In genomic region chr3:64459711-64460110, GRCh38 we compare ENCODE assay signal across 21 cellular contexts.
"Had no signal": no experiment of that assay in that cellular context is flagged by ENCODE, and none has a peak within 500 bp of the region (broad histone marks: within the 10 kb centered on the region; RNA-seq: fewer than 3 reads in every experiment).

No MANE protein-coding gene starts in this region.

- H3K9me3 ChIP-seq: transverse colon had no signal

- H3K36me3 ChIP-seq: transverse colon, WERI-Rb-1 had no signal

- ATAC-seq: activated CD4-positive, alpha-beta T cell treated with anti-CD3 and anti-CD28 coated beads for 36 hours; activated naive CD8-positive, alpha-beta T cell treated with anti-CD3 and anti-CD28 coated beads, Interleukin-2, amount 50 U/mL, for 24 hours; left ventricle myocardium superior; T-cell had no signal

- H3K9me3 Mint-ChIP-seq: activated CD4-positive, alpha-beta memory T cell treated with anti-CD3 and anti-CD28 coated beads, Interleukin-2, amount 10 ng/mL, durations not matched to agents 7 days and 5 days; activated naive CD8-positive, alpha-beta T cell treated with anti-CD3 and anti-CD28 coated beads, Interleukin-2, amount 50 U/mL, for 24 hours; endodermal cell; neural crest cell; T-cell had no signal

- H3K27ac Mint-ChIP-seq: activated CD4-positive, alpha-beta memory T cell treated with anti-CD3 and anti-CD28 coated beads, Interleukin-2, amount 10 ng/mL, durations not matched to agents 7 days and 5 days; activated CD4-positive, alpha-beta T cell treated with anti-CD3 and anti-CD28 coated beads for 36 hours; activated naive CD8-positive, alpha-beta T cell treated with anti-CD3 and anti-CD28 coated beads, Interleukin-2, amount 50 U/mL, for 24 hours; endodermal cell; T-cell had no signal

- H3K4me1 Mint-ChIP-seq: activated naive CD8-positive, alpha-beta T cell treated with anti-CD3 and anti-CD28 coated beads, Interleukin-2, amount 50 U/mL, for 24 hours had no signal

- H3K36me3 Mint-ChIP-seq: T-cell had no signal

- H3K4me3 ChIP-seq: SK-N-MC, skin epidermis, transverse colon had no signal

- H3K4me1 ChIP-seq: parathyroid adenoma, transverse colon had no signal

- H3K27ac ChIP-seq: parathyroid adenoma, SK-N-MC, transverse colon, WERI-Rb-1 had no signal

- H3K4me3 Mint-ChIP-seq: activated CD4-positive, alpha-beta memory T cell treated with anti-CD3 and anti-CD28 coated beads, Interleukin-2, amount 10 ng/mL, durations not matched to agents 7 days and 5 days; activated CD4-positive, alpha-beta T cell treated with anti-CD3 and anti-CD28 coated beads for 36 hours; activated naive CD8-positive, alpha-beta T cell treated with anti-CD3 and anti-CD28 coated beads, Interleukin-2, amount 50 U/mL, for 24 hours; endodermal cell; neural crest cell; T-cell had no signal

- DNase-seq: activated CD4-positive, alpha-beta memory T cell treated with anti-CD3 and anti-CD28 coated beads, Interleukin-2, amount 10 ng/mL, durations not matched to agents 7 days and 5 days; activated CD4-positive, alpha-beta T cell treated with anti-CD3 and anti-CD28 coated beads for 36 hours; activated CD8-positive, alpha-beta memory T cell treated with anti-CD3 and anti-CD28 coated beads, Interleukin-2, amount 50 U/mL, for 48 hours; activated naive CD4-positive, alpha-beta T cell treated with Interleukin-2 at 50 U/mL for 16 hours; activated naive CD8-positive, alpha-beta T cell treated with anti-CD3 and anti-CD28 coated beads, Interleukin-2, amount 50 U/mL, for 24 hours; erythroblast; foreskin melanocyte; head of caudate nucleus; islet precursor cell; left ventricle myocardium superior; mesendoderm; retina; T-cell; T1000; transverse colon; WERI-Rb-1 had no signal

- H3K27me3 ChIP-seq: transverse colon had no signal
